28 cellular contexts compared by ENCODE assay signal in genomic region chr10:3018247-3018646, GRCh38.
"Had no signal": no experiment of that assay in that cellular context is flagged by ENCODE, and none has a peak within 500 bp of the region (broad histone marks: within the 10 kb centered on the region; RNA-seq: fewer than 3 reads in every experiment).

No MANE protein-coding gene starts in this region.

- H3K9me3 ChIP-seq: colonic mucosa, gastrocnemius medialis, gastroesophageal sphincter had no signal

- H3K27ac Mint-ChIP-seq: dendritic cell treated with granulocyte-macrophage colony-stimulating factor and Interleukin-4, amounts not matched to agents 40 ng/mL and 50 ng/mL, for 4 days; effector memory CD8-positive, alpha-beta T cell; endodermal cell had no signal

- H3K4me3 ChIP-seq: colonic mucosa, coronary artery, dorsolateral prefrontal cortex, esophagus muscularis mucosa, esophagus squamous epithelium, gastrocnemius medialis, gastroesophageal sphincter, heart left ventricle, heart right ventricle had no signal

- ATAC-seq: effector memory CD8-positive, alpha-beta T cell; esophagus mucosa; foreskin keratinocyte; gastrocnemius medialis; gastroesophageal sphincter; heart left ventricle; heart right ventricle had no signal

- FAIRE-seq: colon, endometrium, endothelial cell of umbilical vein, frontal cortex had no signal

- H3K9me3 Mint-ChIP-seq: endodermal cell had no signal

- H3K4me1 Mint-ChIP-seq: endodermal cell had no signal

- H3K4me1 ChIP-seq: colonic mucosa, esophagus squamous epithelium, foreskin keratinocyte, gastrocnemius medialis, gastroesophageal sphincter, heart left ventricle, heart right ventricle had no signal

- H3K27ac ChIP-seq: colonic mucosa, coronary artery, dorsolateral prefrontal cortex, epithelial cell of prostate, esophagus muscularis mucosa, esophagus squamous epithelium, foreskin keratinocyte, gastrocnemius medialis, gastroesophageal sphincter, heart left ventricle, heart right ventricle had no signal

- DNase-seq: colonic mucosa; cortex of kidney; dermis blood vessel endothelial cell; dorsolateral prefrontal cortex; effector CD8-positive, alpha-beta T cell; effector memory CD4-positive, alpha-beta T cell; effector memory CD8-positive, alpha-beta T cell; endodermal cell; erythroblast; esophagus squamous epithelium; foreskin fibroblast; foreskin keratinocyte; foreskin melanocyte; gastrocnemius medialis; glutamatergic neuron; head of caudate nucleus; heart left ventricle; heart right ventricle had no signal

- H3K36me3 ChIP-seq: colonic mucosa, esophagus muscularis mucosa, esophagus squamous epithelium, gastrocnemius medialis, gastroesophageal sphincter, heart left ventricle, heart right ventricle had no signal

- H3K4me3 Mint-ChIP-seq: dendritic cell treated with granulocyte-macrophage colony-stimulating factor and Interleukin-4, amounts not matched to agents 40 ng/mL and 50 ng/mL, for 4 days; effector memory CD8-positive, alpha-beta T cell; endodermal cell had no signal

- H3K27me3 ChIP-seq: colonic mucosa, foreskin keratinocyte had no signal
